In the genomic region with DNA sequence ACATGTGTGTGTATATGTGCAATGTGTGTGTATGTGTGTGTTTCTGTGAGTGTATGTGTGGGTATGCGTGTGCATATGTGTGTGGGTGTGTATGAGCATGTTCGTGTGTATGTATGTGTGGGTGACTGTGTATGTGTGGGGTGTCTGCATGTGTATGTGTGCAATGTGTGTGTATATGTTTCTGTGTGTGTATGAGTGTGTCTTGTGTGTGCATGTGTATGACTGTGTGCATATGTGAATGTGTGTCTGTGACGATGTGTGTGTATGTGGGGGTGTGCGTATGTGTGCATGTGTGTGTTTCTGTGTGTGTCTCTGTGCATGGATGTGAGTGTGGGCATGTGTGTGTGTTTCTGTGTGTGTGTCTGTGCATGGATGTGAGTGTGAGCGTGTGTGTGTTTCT, we compare ENCODE assay signal across 34 cellular contexts. TPM values are rescaled to one million over a fixed set of nuclear protein-coding genes. Genes with fewer than 3 reads are reported as not detected.
"Had no signal": no experiment of that assay in that cellular context is flagged by ENCODE, and none has a peak within 500 bp of the region (broad histone marks: within the 10 kb centered on the region; RNA-seq: fewer than 3 reads in every experiment).

No MANE protein-coding gene starts in this region.

- H3K36me3 ChIP-seq: adrenal gland, brain microvascular endothelial cell, breast epithelium had no signal

- H3K4me3 ChIP-seq: adrenal gland, body of pancreas, breast epithelium had no signal

- DNase-seq: activated B cell treated with CpG ODN at 0.5 μM for 24 hours; activated CD4-positive, alpha-beta memory T cell treated with anti-CD3 and anti-CD28 coated beads for 36 hours; activated CD4-positive, alpha-beta T cell treated with anti-CD3 and anti-CD28 coated beads for 4 hours; activated CD4-positive, alpha-beta T cell treated with anti-CD3 and anti-CD28 coated beads, Interleukin-2, amount 10 ng/mL, durations not matched to agents 24 days and 14 days; activated CD4-positive, alpha-beta T cell treated with anti-CD3 and anti-CD28 coated beads, Interleukin-2, amount 50 U/mL, for 1 hour; activated CD4-positive, alpha-beta T cell treated with anti-CD3 and anti-CD28 coated beads, Interleukin-2, amount 50 U/mL, for 4 hours; activated CD4-positive, CD25-positive, alpha-beta regulatory T cell treated with anti-CD3 and anti-CD28 coated beads, Interleukin-2, amount 50 U/mL, for 72 hours; activated CD8-positive, alpha-beta memory T cell treated with anti-CD3 and anti-CD28 coated beads, Interleukin-2, amount 50 U/mL, for 4 hours; activated CD8-positive, alpha-beta T cell treated with anti-CD3 and anti-CD28 coated beads for 36 hours; activated effector memory CD4-positive, alpha-beta T cell treated with anti-CD3 and anti-CD28 coated beads, Interleukin-2, amount 50 U/mL, for 16 hours; activated gamma-delta T cell treated with Interleukin-2 at 50 U/mL for 16 hours; activated naive CD4-positive, alpha-beta T cell; activated naive CD4-positive, alpha-beta T cell treated with anti-CD3 and anti-CD28 coated beads for 36 hours; activated naive CD4-positive, alpha-beta T cell treated with anti-CD3 and anti-CD28 coated beads, Interleukin-2, amount 50 U/mL, for 16 hours; activated naive CD8-positive, alpha-beta T cell treated with anti-CD3 and anti-CD28 coated beads for 36 hours; activated T-cell treated with anti-CD3 and anti-CD28 coated beads for 4 hours; activated T-cell treated with anti-CD3 and anti-CD28 coated beads, Interleukin-2, amount 50 U/mL, for 1 hour; activated T-cell treated with anti-CD3 and anti-CD28 coated beads, Interleukin-2, amount 50 U/mL, for 4 hours; activated T-cell treated with anti-CD3 and anti-CD28 coated beads, Interleukin-2, amount 50 U/mL, for 72 hours; adrenal gland; amniotic stem cell; aorta; body of pancreas; brain microvascular endothelial cell; central memory CD4-positive, alpha-beta T cell; T-helper 2 cell; T-helper 9 cell had no signal

- H3K27ac ChIP-seq: adrenal gland, body of pancreas, brain microvascular endothelial cell, breast epithelium, VCaP had no signal

- FAIRE-seq: TTC549 had no signal

- H3K27me3 ChIP-seq: body of pancreas had no signal

- ATAC-seq: activated CD8-positive, alpha-beta T cell treated with anti-CD3 and anti-CD28 coated beads for 36 hours; activated naive CD4-positive, alpha-beta T cell treated with anti-CD3 and anti-CD28 coated beads, Interleukin-2, amount 50 U/mL, for 72 hours; activated T-cell treated with anti-CD3 and anti-CD28 coated beads, Interleukin-2, amount 50 U/mL, for 4 hours; activated T-cell treated with anti-CD3 and anti-CD28 coated beads, Interleukin-2, amount 50 U/mL, for 72 hours; activated T-helper 17 cell treated with anti-CD3 and anti-CD28 coated beads, Interleukin-2, amount 50 U/mL, for 72 hours; body of pancreas had no signal

- H3K9me3 ChIP-seq: adrenal gland, body of pancreas, breast epithelium had no signal

- H3K4me1 ChIP-seq: adrenal gland, body of pancreas, breast epithelium had no signal

RNA-seq across cellular contexts. Expression of gene ATP2B3, which starts 4.2 kb away (rescaled TPM):
- total RNA-seq: activated B cell treated with CpG ODN at 0.5 μM for 24 hours; activated CD4-positive, alpha-beta memory T cell treated with anti-CD3 and anti-CD28 coated beads for 36 hours; activated CD4-positive, alpha-beta T cell treated with anti-CD3 and anti-CD28 coated beads, Interleukin-2, amount 10 ng/mL, durations not matched to agents 24 days and 14 days; activated CD8-positive, alpha-beta memory T cell treated with anti-CD3 and anti-CD28 coated beads for 36 hours; activated CD8-positive, alpha-beta T cell treated with anti-CD3 and anti-CD28 coated beads for 36 hours; activated naive CD4-positive, alpha-beta T cell treated with anti-CD3 and anti-CD28 coated beads for 36 hours; activated naive CD4-positive, alpha-beta T cell treated with anti-CD3 and anti-CD28 coated beads, Interleukin-2, amount 50 U/mL, for 72 hours; activated naive CD8-positive, alpha-beta T cell treated with anti-CD3 and anti-CD28 coated beads for 36 hours; activated T-cell treated with anti-CD3 and anti-CD28 coated beads, Interleukin-2, amount 50 U/mL, for 72 hours; activated T-helper 17 cell treated with anti-CD3 and anti-CD28 coated beads, Interleukin-2, amount 50 U/mL, for 72 hours; body of pancreas; breast epithelium had no signal

RNA-seq across cellular contexts. Expression of gene BGN, which starts 18.5 kb away (rescaled TPM):
- total RNA-seq: activated B cell treated with CpG ODN at 0.5 μM for 24 hours; activated CD4-positive, alpha-beta memory T cell treated with anti-CD3 and anti-CD28 coated beads for 36 hours; activated CD4-positive, alpha-beta T cell treated with anti-CD3 and anti-CD28 coated beads, Interleukin-2, amount 10 ng/mL, durations not matched to agents 24 days and 14 days; activated CD8-positive, alpha-beta memory T cell treated with anti-CD3 and anti-CD28 coated beads for 36 hours; activated CD8-positive, alpha-beta T cell treated with anti-CD3 and anti-CD28 coated beads for 36 hours; activated naive CD4-positive, alpha-beta T cell treated with anti-CD3 and anti-CD28 coated beads for 36 hours; activated naive CD4-positive, alpha-beta T cell treated with anti-CD3 and anti-CD28 coated beads, Interleukin-2, amount 50 U/mL, for 72 hours; activated naive CD8-positive, alpha-beta T cell treated with anti-CD3 and anti-CD28 coated beads for 36 hours; activated T-cell treated with anti-CD3 and anti-CD28 coated beads, Interleukin-2, amount 50 U/mL, for 72 hours; activated T-helper 1 cell treated with anti-CD3 and anti-CD28 coated beads, Interleukin-12 subunit alpha, Interleukin-12 subunit beta, Interleukin-2, Interleukin-4 antibody, amounts not matched to agents 30 ng/mL and 10 ng/mL and 1 ng/mL, durations not matched to agents 14 hours and 24 hours and 36 hours; activated T-helper 17 cell treated with anti-CD3 and anti-CD28 coated beads, Interleukin-2, amount 50 U/mL, for 72 hours had no signal
